8 cellular contexts compared by ENCODE assay signal in genomic region chr7:44562622-44562962, GRCh38. TPM values are rescaled to one million over a fixed set of nuclear protein-coding genes. Genes with fewer than 3 reads are reported as not detected.
"Had no signal": no experiment of that assay in that cellular context is flagged by ENCODE, and none has a peak within 500 bp of the region (broad histone marks: within the 10 kb centered on the region; RNA-seq: fewer than 3 reads in every experiment).

No MANE protein-coding gene starts in this region.

RNA-seq across cellular contexts. Expression of gene NPC1L1, which starts 21.5 kb away (rescaled TPM):
- total RNA-seq: activated CD4-positive, alpha-beta memory T cell treated with anti-CD3 and anti-CD28 coated beads, Interleukin-2, amount 10 ng/mL, durations not matched to agents 7 days and 5 days; activated CD4-positive, alpha-beta T cell treated with anti-CD3 and anti-CD28 coated beads, Interleukin-2, amount 10 ng/mL, durations not matched to agents 7 days and 5 days; ascending aorta; cardiac muscle cell; dermis microvascular lymphatic vessel endothelial cell; esophagus mucosa; frontal cortex; T-helper 2 cell treated with Interferon-gamma antibody and Interleukin-4, amounts not matched to agents 100 ng/mL and 5 ng/mL, for 36 hours had no signal
- polyA plus RNA-seq: cardiac muscle cell had no signal
